In the genomic region with DNA sequence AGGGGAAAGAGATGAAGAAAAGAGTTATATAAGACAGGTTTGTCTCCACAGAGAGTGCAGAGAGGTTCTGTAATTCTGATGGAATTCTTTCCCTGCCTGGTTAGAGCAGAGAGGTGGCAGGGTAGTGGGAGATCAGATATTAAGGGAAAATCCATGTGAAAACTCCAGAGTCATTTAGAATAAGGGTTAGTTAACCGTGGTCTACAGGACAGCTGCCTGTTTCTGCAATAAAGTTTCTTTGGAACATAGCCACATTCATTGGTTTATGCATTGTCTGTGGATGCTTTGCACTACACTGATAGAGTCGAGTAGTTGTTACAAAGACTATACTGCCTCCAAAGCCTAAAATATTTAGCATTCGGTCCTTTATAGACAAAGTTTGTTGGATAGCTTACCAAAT, we compare ENCODE assay signal across 26 cellular contexts.
"Had no signal": no experiment of that assay in that cellular context is flagged by ENCODE, and none has a peak within 500 bp of the region (broad histone marks: within the 10 kb centered on the region; RNA-seq: fewer than 3 reads in every experiment).

No MANE protein-coding gene starts in this region.

- H3K27me3 Mint-ChIP-seq: activated CD4-positive, alpha-beta memory T cell treated with anti-CD3 and anti-CD28 coated beads for 36 hours; activated CD4-positive, alpha-beta T cell treated with anti-CD3 and anti-CD28 coated beads, Interleukin-2, amount 10 ng/mL, durations not matched to agents 7 days and 5 days; central memory CD8-positive, alpha-beta T cell had no signal

- H3K4me3 ChIP-seq: MG63, SK-N-MC had no signal

- H3K9ac ChIP-seq: KMS-11 had no signal

- H3K4me2 ChIP-seq: KMS-11 had no signal

- ATAC-seq: activated T-cell treated with anti-CD3 and anti-CD28 coated beads, Interleukin-2, amount 50 U/mL, for 4 hours; Panc1; Right ventricle myocardium inferior had no signal

- H3K27me3 ChIP-seq: MG63 had no signal

- DNase-seq: activated CD4-positive, alpha-beta memory T cell treated with anti-CD3 and anti-CD28 coated beads for 36 hours; activated CD4-positive, alpha-beta T cell treated with anti-CD3 and anti-CD28 coated beads, Interleukin-2, amount 10 ng/mL, durations not matched to agents 7 days and 5 days; activated CD4-positive, CD25-positive, alpha-beta regulatory T cell; activated CD8-positive, alpha-beta memory T cell treated with anti-CD3 and anti-CD28 coated beads for 24 hours; activated effector memory CD4-positive, alpha-beta T cell treated with anti-CD3 and anti-CD28 coated beads, Interleukin-2, amount 50 U/mL, for 16 hours; activated naive CD4-positive, alpha-beta T cell treated with Interleukin-2 at 50 U/mL for 16 hours; activated T-cell treated with anti-CD3 and anti-CD28 coated beads, Interleukin-2, amount 50 U/mL, for 4 hours; aorta; MG63; MV-4-11; NCI-H1092 treated with DMSO at 0.1 percent for 48 hours; NCI-H1417 treated with DMSO at 0.1 percent for 48 hours; NCI-H1694 treated with DMSO at 0.1 percent for 48 hours; NCI-H2029 treated with DMSO at 0.1 percent for 48 hours; NCI-H345; NCI-H510A; NCI-H526 treated with DMSO at 0.1 percent for 48 hours; NCI-H82; RPMI8226; T-helper 1 cell had no signal

- H3K27ac ChIP-seq: KMS-11, SK-N-MC, VCaP had no signal

- H3K4me3 Mint-ChIP-seq: activated CD4-positive, alpha-beta memory T cell treated with anti-CD3 and anti-CD28 coated beads for 36 hours; activated CD4-positive, alpha-beta T cell treated with anti-CD3 and anti-CD28 coated beads, Interleukin-2, amount 10 ng/mL, durations not matched to agents 7 days and 5 days; activated T-cell treated with anti-CD3 and anti-CD28 coated beads, Interleukin-2, amount 50 U/mL, for 4 hours; central memory CD8-positive, alpha-beta T cell had no signal

- H3K27ac Mint-ChIP-seq: activated CD4-positive, alpha-beta memory T cell treated with anti-CD3 and anti-CD28 coated beads for 36 hours; activated CD4-positive, alpha-beta T cell treated with anti-CD3 and anti-CD28 coated beads, Interleukin-2, amount 10 ng/mL, durations not matched to agents 7 days and 5 days had no signal

- H3K9me3 Mint-ChIP-seq: central memory CD8-positive, alpha-beta T cell had no signal
